In genomic region chr2:198400999-198401398, GRCh38 we compare ENCODE assay signal across 34 cellular contexts.
"Had no signal": no experiment of that assay in that cellular context is flagged by ENCODE, and none has a peak within 500 bp of the region (broad histone marks: within the 10 kb centered on the region; RNA-seq: fewer than 3 reads in every experiment).

No MANE protein-coding gene starts in this region.

- H3K9me3 ChIP-seq: adrenal gland, body of pancreas, breast epithelium had no signal

- H3K4me3 ChIP-seq: adrenal gland, body of pancreas, breast epithelium had no signal

- ATAC-seq: activated CD8-positive, alpha-beta T cell treated with anti-CD3 and anti-CD28 coated beads for 36 hours; activated naive CD4-positive, alpha-beta T cell treated with anti-CD3 and anti-CD28 coated beads, Interleukin-2, amount 50 U/mL, for 72 hours; activated T-cell treated with anti-CD3 and anti-CD28 coated beads, Interleukin-2, amount 50 U/mL, for 4 hours; activated T-cell treated with anti-CD3 and anti-CD28 coated beads, Interleukin-2, amount 50 U/mL, for 72 hours; activated T-helper 17 cell treated with anti-CD3 and anti-CD28 coated beads, Interleukin-2, amount 50 U/mL, for 72 hours; body of pancreas had no signal

- H3K27me3 ChIP-seq: adrenal gland, body of pancreas, brain microvascular endothelial cell, breast epithelium had no signal

- H3K4me1 ChIP-seq: adrenal gland, body of pancreas, breast epithelium had no signal

- H3K27ac ChIP-seq: adrenal gland, body of pancreas, brain microvascular endothelial cell, breast epithelium, VCaP had no signal

- H3K36me3 ChIP-seq: adrenal gland, brain microvascular endothelial cell, breast epithelium had no signal

- DNase-seq: activated B cell treated with CpG ODN at 0.5 μM for 24 hours; activated CD4-positive, alpha-beta memory T cell treated with anti-CD3 and anti-CD28 coated beads for 36 hours; activated CD4-positive, alpha-beta T cell treated with anti-CD3 and anti-CD28 coated beads for 4 hours; activated CD4-positive, alpha-beta T cell treated with anti-CD3 and anti-CD28 coated beads, Interleukin-2, amount 10 ng/mL, durations not matched to agents 24 days and 14 days; activated CD4-positive, alpha-beta T cell treated with anti-CD3 and anti-CD28 coated beads, Interleukin-2, amount 50 U/mL, for 1 hour; activated CD4-positive, alpha-beta T cell treated with anti-CD3 and anti-CD28 coated beads, Interleukin-2, amount 50 U/mL, for 4 hours; activated CD4-positive, CD25-positive, alpha-beta regulatory T cell treated with anti-CD3 and anti-CD28 coated beads, Interleukin-2, amount 50 U/mL, for 72 hours; activated CD8-positive, alpha-beta memory T cell treated with anti-CD3 and anti-CD28 coated beads, Interleukin-2, amount 50 U/mL, for 4 hours; activated CD8-positive, alpha-beta T cell treated with anti-CD3 and anti-CD28 coated beads for 36 hours; activated effector memory CD4-positive, alpha-beta T cell treated with anti-CD3 and anti-CD28 coated beads, Interleukin-2, amount 50 U/mL, for 16 hours; activated gamma-delta T cell treated with Interleukin-2 at 50 U/mL for 16 hours; activated naive CD4-positive, alpha-beta T cell; activated naive CD4-positive, alpha-beta T cell treated with anti-CD3 and anti-CD28 coated beads for 36 hours; activated naive CD4-positive, alpha-beta T cell treated with anti-CD3 and anti-CD28 coated beads, Interleukin-2, amount 50 U/mL, for 16 hours; activated naive CD8-positive, alpha-beta T cell treated with anti-CD3 and anti-CD28 coated beads for 36 hours; activated T-cell treated with anti-CD3 and anti-CD28 coated beads for 4 hours; activated T-cell treated with anti-CD3 and anti-CD28 coated beads, Interleukin-2, amount 50 U/mL, for 1 hour; activated T-cell treated with anti-CD3 and anti-CD28 coated beads, Interleukin-2, amount 50 U/mL, for 4 hours; activated T-cell treated with anti-CD3 and anti-CD28 coated beads, Interleukin-2, amount 50 U/mL, for 72 hours; adrenal gland; amniotic stem cell; aorta; body of pancreas; brain microvascular endothelial cell; central memory CD4-positive, alpha-beta T cell; T-helper 1 cell; T-helper 2 cell; T-helper 9 cell had no signal

- FAIRE-seq: astrocyte, TTC549 had no signal
